In the genomic region with DNA sequence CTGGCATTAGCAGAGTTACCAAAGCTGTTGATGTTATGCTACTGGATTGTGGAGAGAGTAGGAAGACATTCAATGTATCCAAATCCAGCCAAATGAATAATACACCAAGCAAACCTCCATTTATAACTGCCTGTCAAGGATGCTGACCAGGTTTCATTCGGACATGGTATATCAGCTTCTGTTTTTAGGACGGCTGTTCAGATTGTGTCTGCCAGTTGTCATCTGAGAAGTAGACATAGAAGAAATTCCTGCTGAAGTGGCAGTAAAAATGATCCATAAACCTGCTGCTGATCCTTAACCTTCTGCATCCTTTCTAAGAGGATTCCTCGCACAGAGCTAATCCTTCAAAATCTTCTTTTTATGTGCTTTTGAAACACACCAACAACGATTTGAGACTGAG, we compare ENCODE assay signal across 7 cellular contexts.
"Had no signal": no experiment of that assay in that cellular context is flagged by ENCODE, and none has a peak within 500 bp of the region (broad histone marks: within the 10 kb centered on the region; RNA-seq: fewer than 3 reads in every experiment).

No MANE protein-coding gene starts in this region.

- H3K9me3 Mint-ChIP-seq: GM23338, H9 had no signal

- FAIRE-seq: H1, H54, HTR-8/SVneo had no signal

- H3K4me3 Mint-ChIP-seq: GM23338, H9 had no signal

- DNase-seq: H9, HCEC 1CT, IMR-90 had no signal

- ATAC-seq: GM23338 had no signal

- H3K27ac Mint-ChIP-seq: GM23338, H9 had no signal
